ENCODE assay signal across 20 cellular contexts in genomic region chr14:50101417-50101816, GRCh38. TPM values are rescaled to one million over a fixed set of nuclear protein-coding genes. Genes with fewer than 3 reads are reported as not detected.
DNase-seq lines count a peak whose midpoint lies in the region; ATAC-seq and TF ChIP-seq lines count a peak whose summit lies in the region.
"Had no signal": no experiment of that assay in that cellular context is flagged by ENCODE, and none has a peak within 500 bp of the region (broad histone marks: within the 10 kb centered on the region; RNA-seq: fewer than 3 reads in every experiment).

No MANE protein-coding gene starts in this region.

- peak overlapping the region; percentile 67 for H3K27ac Mint-ChIP-seq in Calu3 (ENCODE audit: unreplicated experiment)
- peak overlapping the region; percentile 62 for H3K27ac Mint-ChIP-seq in stimulated activated naive B cell treated with anti-CD40 and anti-IgM and Interleukin-4, amounts not matched to agents 10 μg/mL and 1 μg/mL and 100 μg/mL, for 72 hours
- H3K27ac Mint-ChIP-seq: GM23338 had no signal

- peaks cover 3% of the 10 kb centered on the region for H3K36me3 Mint-ChIP-seq in Calu3 (ENCODE audit: insufficient read depth, unreplicated experiment)
- peaks cover 14 to 27% of the 10 kb centered on the region in 2 donors for H3K36me3 Mint-ChIP-seq in stimulated activated naive B cell treated with anti-CD40 and anti-IgM and Interleukin-4, amounts not matched to agents 10 μg/mL and 1 μg/mL and 100 μg/mL, for 72 hours

- H3K4me1 Mint-ChIP-seq in Calu3 (ENCODE audit: low read depth, unreplicated experiment): peaks cover 30% of the 10 kb centered on the region
- peaks cover 25 to 49% of the 10 kb centered on the region in 2 donors for H3K4me1 Mint-ChIP-seq in stimulated activated naive B cell treated with anti-CD40 and anti-IgM and Interleukin-4, amounts not matched to agents 10 μg/mL and 1 μg/mL and 100 μg/mL, for 72 hours
- H3K4me1 Mint-ChIP-seq: GM23338 had no signal

- 84% methylated on average over 7 of the region's 7 CpGs for WGBS in upper lobe of left lung, 2 donors

- H3K4me3 Mint-ChIP-seq in Calu3 (ENCODE audit: low read depth, unreplicated experiment): no peak overlapping the region
- no peak overlapping the region for H3K4me3 Mint-ChIP-seq in stimulated activated naive B cell treated with anti-CD40 and anti-IgM and Interleukin-4, amounts not matched to agents 10 μg/mL and 1 μg/mL and 100 μg/mL, for 72 hours
- H3K4me3 Mint-ChIP-seq: GM23338 had no signal

- peak; percentile 62 for ATAC-seq in left colon
- no peak for ATAC-seq in stimulated activated naive B cell treated with anti-CD40 and anti-IgM and Interleukin-4, amounts not matched to agents 10 μg/mL and 1 μg/mL and 100 μg/mL, for 72 hours (replicated peaks)
- ATAC-seq in upper lobe of left lung (ENCODE audit: low FRiP score in 2 of 2): no peak
- ATAC-seq in GM18868 (IDR thresholded peaks at IDR 0.05; ENCODE audit: unreplicated experiment): no peak
- ATAC-seq: GM23338, HCT116 had no signal

- no peak for TF ChIP-seq POLR2A in Peyer's patch (IDR thresholded peaks at IDR 0.05)
- no peak for TF ChIP-seq POLR2A in upper lobe of left lung (IDR thresholded peaks at IDR 0.05)
- no peak for TF ChIP-seq POLR2A in uterus (IDR thresholded peaks at IDR 0.05)

- H3K36me3 ChIP-seq in Peyer's patch: no peaks in the 10 kb centered on the region
- H3K36me3 ChIP-seq in upper lobe of left lung: no peaks in the 10 kb centered on the region
- no peaks in the 10 kb centered on the region for H3K36me3 ChIP-seq in uterus
- H3K36me3 ChIP-seq: SJCRH30 had no signal

- peaks cover 0 to 6% (median 2%) of the 10 kb centered on the region in 4 donors for H3K4me1 ChIP-seq in Peyer's patch
- H3K4me1 ChIP-seq in upper lobe of left lung: no peaks in the 10 kb centered on the region
- H3K4me1 ChIP-seq in uterus: no peaks in the 10 kb centered on the region
- H3K4me1 ChIP-seq: SJCRH30 had no signal

- intact Hi-C loops in Calu3 (cut with micrococcal nuclease; ENCODE audit: unreplicated experiment) (loop anchor here (5.0 to 10.0 kb wide), 4 partner anchors 34 to 204 kb away; no protein-coding TSS in a partner anchor), left colon (cut with DNase I, micrococcal nuclease) (loop anchor here in 1 of 2 donors (5.0 to 10.0 kb wide), 2 partner anchors 57 to 224 kb away; no protein-coding TSS in a partner anchor), uterus (cut with DNase I; ENCODE audit: low total_unique reads) (loop anchor here (10.0 kb wide), 2 partner anchors 207 to 237 kb away; partner anchors contain the start of gene ARF6)

- H3K27me3 ChIP-seq in Peyer's patch (no peaks in the 10 kb centered on the region), upper lobe of left lung (no peaks in the 10 kb centered on the region), uterus (no peaks in the 10 kb centered on the region)
- H3K27me3 ChIP-seq: SJCRH30 had no signal

- no TSS peak for BruUV-seq in Calu3 (replicated peaks; lab: Mats Ljungman, UMichigan)

- no peak overlapping the region for H3K4me3 ChIP-seq in Peyer's patch
- H3K4me3 ChIP-seq in upper lobe of left lung: no peak overlapping the region
- no peak overlapping the region for H3K4me3 ChIP-seq in uterus
- H3K4me3 ChIP-seq: GM23338, SJCRH30 had no signal

- H3K27me3 Mint-ChIP-seq in Calu3 (ENCODE audit: unreplicated experiment): no peaks in the 10 kb centered on the region
- no peaks in the 10 kb centered on the region for H3K27me3 Mint-ChIP-seq in stimulated activated naive B cell treated with anti-CD40 and anti-IgM and Interleukin-4, amounts not matched to agents 10 μg/mL and 1 μg/mL and 100 μg/mL, for 72 hours
- H3K27me3 Mint-ChIP-seq: CD4-positive, alpha-beta T cell had no signal

- no peaks in the 10 kb centered on the region for H3K9me3 Mint-ChIP-seq in Calu3 (ENCODE audit: low read depth, unreplicated experiment)
- no peaks in the 10 kb centered on the region for H3K9me3 Mint-ChIP-seq in stimulated activated naive B cell treated with anti-CD40 and anti-IgM and Interleukin-4, amounts not matched to agents 10 μg/mL and 1 μg/mL and 100 μg/mL, for 72 hours
- H3K9me3 Mint-ChIP-seq: CD4-positive, alpha-beta T cell; GM23338 had no signal

- H3K27ac ChIP-seq in Peyer's patch: peak overlapping the region in 3 of 4 donors; percentile 19 to 80 (median 32)
- H3K27ac ChIP-seq in upper lobe of left lung: no peak overlapping the region
- no peak overlapping the region for H3K27ac ChIP-seq in uterus
- H3K27ac ChIP-seq: KMS-11, SJCRH30 had no signal

- DNase-seq in Calu3 (no peak), Peyer's patch (no peak), left colon (no peak), upper lobe of left lung (no peak), uterus (no peak)
- no peak for DNase-seq in stimulated activated naive B cell treated with anti-CD40 and anti-IgM and Interleukin-4, amounts not matched to agents 10 μg/mL and 1 μg/mL and 100 μg/mL, for 72 hours
- DNase-seq: CD4-positive, alpha-beta T cell; COR-L47; DMS 273 treated with DMSO at 0.1 percent for 48 hours; IMR-90; NCI-H1105; NCI-H2029 treated with DMSO at 0.1 percent for 48 hours; NCI-H226; NCI-H510A treated with DMSO at 0.1 percent for 48 hours; NCI-H748 treated with DMSO at 0.1 percent for 48 hours; SJCRH30 had no signal

- no peak for TF ChIP-seq EP300 in upper lobe of left lung (IDR thresholded peaks at IDR 0.05)

- H3K9me3 ChIP-seq in Peyer's patch (no peaks in the 10 kb centered on the region), upper lobe of left lung (no peaks in the 10 kb centered on the region), uterus (no peaks in the 10 kb centered on the region)
- H3K9me3 ChIP-seq: SJCRH30 had no signal

- TF ChIP-seq CTCF in Calu3 (IDR thresholded peaks at IDR 0.05; ENCODE audit: unreplicated experiment) (no peak), Peyer's patch (IDR thresholded peaks at IDR 0.05) (no peak), upper lobe of left lung (IDR thresholded peaks at IDR 0.05) (no peak), uterus (IDR thresholded peaks at IDR 0.05) (no peak)

- CTCF ChIA-PET in Calu3 (lab: Charles Lee): interaction anchor here (1.0 to 1.8 kb wide), 2 partner anchors 11 to 239 kb away, joined by 3 to 8 read pairs; no protein-coding TSS in a partner anchor

RNA-seq across cellular contexts. Expression of gene VCPKMT, which starts 15.0 kb away (rescaled TPM):
- total RNA-seq in Calu3 (2022) (7.1 and 8.8 TPM in 2 replicates), Peyer's patch (1 to 10 TPM; 5.8 to 10.0 (median 7.0) TPM), left colon (1 to 10 TPM; 4.3 to 5.4 TPM), upper lobe of left lung (1 to 10 TPM; 3.0 to 9.9 (median 5.9) TPM), uterus (10 to 100 TPM in 2 of 4 donors, 1 to 10 TPM in 1, under 1 TPM in 1; 0.51 to 14.7 (median 10.9) TPM)

Comparison
In these comparisons a context has a peak if more than half of its experiments do, and no peak if none do; other contexts are left out.
1. H3K27ac ChIP-seq: peak in Peyer's patch (3 of 4); none in upper lobe of left lung (0 of 4) and uterus (0 of 2).